Comparison of ENCODE assay signal across 9 cellular contexts in the genomic region with DNA sequence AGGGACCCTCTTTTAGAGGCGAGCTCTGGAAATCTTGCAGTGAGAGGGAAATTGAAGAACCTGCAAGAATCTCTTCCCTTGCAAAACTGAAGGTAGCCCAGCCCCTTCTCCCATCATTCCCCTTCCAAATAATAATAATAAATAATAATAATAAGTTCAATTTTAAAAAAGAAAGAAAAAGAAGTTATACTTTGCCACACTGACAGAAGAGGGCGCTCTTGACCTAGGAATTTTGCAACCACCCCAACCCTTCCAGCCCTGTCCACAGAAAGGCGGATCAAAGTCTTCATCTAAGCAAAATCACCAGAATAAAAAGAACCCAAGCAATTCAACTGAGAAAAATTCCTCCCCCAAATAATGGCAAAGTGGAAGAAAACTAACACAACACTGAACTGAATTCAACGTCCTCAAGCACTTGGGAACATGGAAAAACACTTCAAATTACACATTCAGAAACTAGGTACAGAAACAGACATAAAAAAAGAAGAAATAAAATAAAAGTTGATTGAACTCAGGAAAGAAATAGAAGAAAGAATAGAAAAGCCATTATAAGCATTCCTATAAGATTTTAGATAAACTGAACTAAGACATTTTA.
A peak's percentile ranks its signal among the peaks of the same experiment; 100 is the strongest.
DNase-seq lines count a peak whose midpoint lies in the region; ATAC-seq and TF ChIP-seq lines count a peak whose summit lies in the region.
"Had no signal": no experiment of that assay in that cellular context is flagged by ENCODE, and none has a peak within 500 bp of the region (broad histone marks: within the 10 kb centered on the region; RNA-seq: fewer than 3 reads in every experiment).

No MANE protein-coding gene starts in this region.

- intact Hi-C loops in mammary epithelial cell (cut with micrococcal nuclease): loop anchor here (1.0 to 10.0 kb wide), 6 partner anchors 23 to 733 kb away; no protein-coding TSS in a partner anchor

- WGBS in mammary epithelial cell (ENCODE audit: low coverage, missing lambda C conversion rate): 40% methylated on average over 4 of the region's 4 CpGs

- H3K4me3 ChIP-seq in mammary epithelial cell (replicated peaks in 1 of 3; ENCODE audit: insufficient read depth in 1 of 3, low read depth in 2 of 3, low read length in 3 of 3): no peak overlapping the region

- no peak overlapping the region for H2AFZ ChIP-seq in mammary epithelial cell (ENCODE audit: low read depth, low read length)

- no TSS peak for BruUV-seq in mammary epithelial cell (replicated peaks; lab: Mats Ljungman, UMichigan)

- ATAC-seq in left lobe of liver (peak; percentile 93), GM19467 (IDR thresholded peaks at IDR 0.05; ENCODE audit: unreplicated experiment) (no peak)

- H3K79me2 ChIP-seq in mammary epithelial cell (ENCODE audit: insufficient read depth, low read length): no peaks in the 10 kb centered on the region

- H4K20me1 ChIP-seq in mammary epithelial cell (ENCODE audit: insufficient read depth, low read length): no peaks in the 10 kb centered on the region

- peak; percentile 10 to 19 for DNase-seq in activated CD8-positive, alpha-beta memory T cell treated with anti-CD3 and anti-CD28 coated beads for 1 hour (ENCODE audit: extremely low read depth in 1 of 2, low read depth in 1 of 2)
- DNase-seq in activated CD8-positive, alpha-beta memory T cell treated with anti-CD3 and anti-CD28 coated beads, Interleukin-2, amount 50 U/mL, for 48 hours: no peak
- DNase-seq in NCI-H146 treated with DMSO at 0.1 percent for 48 hours (lab: John Stamatoyannopoulos, UW; ENCODE audit: unreplicated experiment) (peak; percentile 19), T1000 (lab: John Stamatoyannopoulos, UW) (peak; percentile 29), mammary epithelial cell (peak; percentile 43), left lobe of liver (ENCODE audit: low spot score) (peak; percentile 53)
- peak; percentile 23 to 34 for DNase-seq in stimulated activated CD8-positive, alpha-beta memory T cell treated with anti-CD3 and anti-CD28 coated beads, Interleukin-2, amount 100 ng/mL, for 48 hours (ENCODE audit: low read depth in 2 of 2)

- H3K9ac ChIP-seq in mammary epithelial cell (ENCODE audit: insufficient read depth, low read length): no peak overlapping the region

- no peaks in the 10 kb centered on the region for H3K27me3 ChIP-seq in mammary epithelial cell (ENCODE audit: insufficient read depth, low read length)

- in situ Hi-C loops in mammary epithelial cell (cut with MboI; ENCODE audit: low sequenced_read_pairs in 2 of 2): loop anchor here in 1 of 2 donors (10.0 kb wide), 1 partner anchor 253 kb away; no protein-coding TSS in a partner anchor

- peaks cover 5% of the 10 kb centered on the region for H3K4me1 ChIP-seq in mammary epithelial cell (ENCODE audit: insufficient read depth, low read length)

- H3K27ac ChIP-seq in mammary epithelial cell (ENCODE audit: insufficient read depth, low read depth, low read length): no peak overlapping the region
- H3K27ac ChIP-seq: epithelial cell of prostate had no signal

- no peaks in the 10 kb centered on the region for H3K36me3 ChIP-seq in mammary epithelial cell (ENCODE audit: insufficient read depth, low read length)

- TF ChIP-seq CTCF in mammary epithelial cell (conservative IDR thresholded peaks at IDR 0.05 in 1 of 2, IDR thresholded peaks at IDR 0.05 in 1 of 2; ENCODE audit: extremely low read depth in 1 of 2, insufficient read depth in 1 of 2, low read depth in 1 of 2, low read length in 2 of 2): peak; percentile 19 to 63

- CTCF ChIA-PET in mammary epithelial cell (lab: Charles Lee; ENCODE audit: low non-redundant PET): no interaction called here

- dilution Hi-C loops in mammary epithelial cell (cut with HindIII; ENCODE audit: low sequenced_read_pairs): no loop called here

- no peak overlapping the region for H3K4me2 ChIP-seq in mammary epithelial cell (ENCODE audit: insufficient read depth, low read depth, low read length)

- H3K9me3 ChIP-seq in mammary epithelial cell (replicated peaks; ENCODE audit: insufficient read depth, low read length): peaks cover 5% of the 10 kb centered on the region
